8 cellular contexts compared by ENCODE assay signal in the genomic region with DNA sequence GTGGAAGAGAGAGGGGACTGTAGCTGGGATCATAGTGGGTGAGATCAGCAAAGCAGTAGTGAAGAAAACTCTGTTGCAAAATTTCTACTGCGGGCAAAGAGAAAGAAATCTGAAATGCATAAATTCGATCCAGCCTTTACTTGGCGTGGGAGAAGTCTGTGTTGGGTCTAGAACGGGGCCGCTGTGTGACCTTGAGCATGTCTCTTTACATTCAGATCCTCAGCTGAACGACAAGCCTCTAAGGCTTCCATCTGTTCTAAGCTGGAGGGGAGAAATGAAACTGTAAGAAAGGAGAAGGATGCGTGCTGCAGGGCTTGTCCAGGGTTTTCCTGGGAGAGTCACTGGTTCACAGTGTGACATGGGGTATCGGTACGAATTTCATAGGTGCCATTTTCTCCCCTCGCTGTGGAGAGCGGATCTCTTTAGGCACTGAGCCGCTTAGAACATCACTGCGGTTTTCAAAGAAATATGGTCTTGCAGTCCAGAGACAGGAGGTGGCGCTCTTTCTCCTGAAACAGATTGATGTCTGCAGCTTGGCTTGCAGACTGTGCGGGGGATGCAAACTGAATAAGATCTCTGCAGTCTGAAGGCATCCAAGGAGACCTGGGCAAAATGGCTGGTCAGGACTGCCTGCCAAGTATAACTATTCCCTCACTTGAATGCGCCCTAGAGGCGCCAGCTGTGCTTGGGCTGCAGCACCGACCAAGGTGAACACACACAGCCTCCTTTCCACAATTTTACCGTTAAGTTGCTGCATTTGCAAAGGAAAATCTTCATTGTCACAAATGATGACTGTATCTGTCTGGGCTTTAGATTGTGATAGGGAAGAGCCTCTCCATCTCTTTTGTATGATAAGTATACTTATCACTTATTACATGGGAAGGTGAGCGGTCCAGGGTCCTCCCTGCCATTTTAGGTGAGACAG.
DNase-seq lines count a peak whose midpoint lies in the region; ATAC-seq, FAIRE-seq and TF ChIP-seq lines count a peak whose summit lies in the region.

No MANE protein-coding gene starts in this region.

- ATAC-seq in HG03066 (IDR thresholded peaks at IDR 0.05; ENCODE audit: low read depth, unreplicated experiment) = peak; percentile 81

- H3K36me3 ChIP-seq in bronchial epithelial cell (ENCODE audit: control insufficient read depth, insufficient read depth, low read length) (no peaks in the 10 kb centered on the region), kidney epithelial cell (ENCODE audit: control insufficient read depth, insufficient read depth, low read length) (no peaks in the 10 kb centered on the region)

- TF ChIP-seq CTCF in WI38 (IDR thresholded peaks at IDR 0.05; ENCODE audit: low read depth, low read length) (peak; percentile 67), bronchial epithelial cell (IDR thresholded peaks at IDR 0.05; ENCODE audit: insufficient read depth, low read length, severe bottlenecking) (peak; percentile 83), kidney epithelial cell (IDR thresholded peaks at IDR 0.05; ENCODE audit: insufficient read depth, low read length, poor library complexity, severe bottlenecking) (peak; percentile 75)

- no peaks in the 10 kb centered on the region for H3K27me3 ChIP-seq in bronchial epithelial cell (ENCODE audit: control insufficient read depth, insufficient read depth, low read length)
- H3K27me3 ChIP-seq in kidney epithelial cell (ENCODE audit: control insufficient read depth, insufficient read depth, low read length) = no peaks in the 10 kb centered on the region

- FAIRE-seq in bronchial epithelial cell (lab: Jason Lieb, UNC) = peak; percentile 84

- H3K4me3 ChIP-seq in WI38 (ENCODE audit: low read depth, low read length) (peak overlapping the region; percentile 43), bronchial epithelial cell (ENCODE audit: low read depth, low read length) (no peak overlapping the region), kidney epithelial cell (ENCODE audit: low read depth, low read length) (no peak overlapping the region)

- peak; percentile 87 for DNase-seq in activated gamma-delta T cell treated with Interleukin-2 at 50 U/mL for 16 hours
- DNase-seq in activated gamma-delta T cell (lab: John Stamatoyannopoulos, UW) = no peak
- DNase-seq in NCI-H2227 (lab: John Stamatoyannopoulos, UW; ENCODE audit: unreplicated experiment) = peak; percentile 90
- peak; percentile 70 for DNase-seq in bronchial epithelial cell (ENCODE audit: low read depth)
- DNase-seq in kidney epithelial cell (ENCODE audit: low read depth) = peak; percentile 58
- peak; percentile 80 for DNase-seq in stimulated activated CD4-positive, alpha-beta T cell treated with anti-CD3 and anti-CD28 coated beads, Interleukin-1b, Interleukin-23, amount 100 ng/mL, for 48 hours
